ENCODE assay signal across 10 cellular contexts in genomic region chr7:78768859-78769258, GRCh38.
A peak's percentile ranks its signal among the peaks of the same experiment; 100 is the strongest.
DNase-seq lines count a peak whose midpoint lies in the region; TF ChIP-seq lines count a peak whose summit lies in the region.
"Had no signal": no experiment of that assay in that cellular context is flagged by ENCODE, and none has a peak within 500 bp of the region (broad histone marks: within the 10 kb centered on the region; RNA-seq: fewer than 3 reads in every experiment).

No MANE protein-coding gene starts in this region.

- H3K36me3 ChIP-seq in iPS-20b (ENCODE audit: insufficient read depth, low read depth, low read length), result no peaks in the 10 kb centered on the region

- peak overlapping the region; percentile 72; the same call in 1 of the 2 replicates for H3K9ac ChIP-seq in iPS-20b (ENCODE audit: low read depth, low read length)

- DNase-seq in HFF-Myc (ENCODE audit: extremely low read depth, low read depth), result no peak
- DNase-seq in cerebellum (ENCODE audit: low spot score), result peak; percentile 16
- peak in 19 of 49 donors; percentile 1 to 41 (median 12) for DNase-seq in substantia nigra (lab: John Stamatoyannopoulos, UW)
- DNase-seq in amniotic stem cell (lab: John Stamatoyannopoulos, UW), result no peak
- DNase-seq in Kasumi-1 (lab: John Stamatoyannopoulos, UW), result no peak
- DNase-seq in COLO829 (ENCODE audit: low spot score), result no peak
- no peak for DNase-seq in stimulated activated CD4-positive, alpha-beta T cell treated with anti-CD3 and anti-CD28 coated beads, Interleukin-2, amount 100 ng/mL, for 24 hours
- DNase-seq: activated CD4-positive, CD25-positive, alpha-beta regulatory T cell; activated naive CD8-positive, alpha-beta T cell treated with anti-CD3 and anti-CD28 coated beads, Interleukin-2, amount 10 ng/mL, durations not matched to agents 7 days and 5 days had no signal

- H3K4me3 ChIP-seq in HFF-Myc (replicated peaks; ENCODE audit: low read depth, low read length) (peak overlapping the region; percentile 37), iPS-20b (ENCODE audit: low read length) (peak overlapping the region; percentile 78)

- H3K27ac ChIP-seq in iPS-20b (ENCODE audit: low read length) (no peak overlapping the region), substantia nigra (ENCODE audit: low read depth, low read length, poor library complexity, severe bottlenecking) (peak overlapping the region; percentile 13)

- no peaks in the 10 kb centered on the region for H3K9me3 ChIP-seq in iPS-20b (ENCODE audit: insufficient read depth, low read depth, low read length)

- H3K27me3 ChIP-seq in iPS-20b (ENCODE audit: insufficient read depth, low read length), result no peaks in the 10 kb centered on the region

- TF ChIP-seq CTCF in HFF-Myc (IDR thresholded peaks at IDR 0.05; ENCODE audit: low read depth, low read length, missing control alignments), result no peak

- H3K4me1 ChIP-seq in iPS-20b (ENCODE audit: insufficient read depth, low read length), result peaks cover 25% of the 10 kb centered on the region; the same call in 1 of the 2 replicates
